In genomic region chr3:140349938-140350337, GRCh38 we compare ENCODE assay signal across 20 cellular contexts.
"Had no signal": no experiment of that assay in that cellular context is flagged by ENCODE, and none has a peak within 500 bp of the region (broad histone marks: within the 10 kb centered on the region; RNA-seq: fewer than 3 reads in every experiment).

No MANE protein-coding gene starts in this region.

- H3K27ac ChIP-seq: KMS-11 had no signal

- DNase-seq: IMR-90, Kasumi-1, MM.1S, NCI-H1092 treated with DMSO at 0.1 percent for 48 hours, NCI-H1436, NCI-H187, NCI-H2029, NCI-H2081 treated with DMSO at 0.1 percent for 48 hours, NCI-H2171, NCI-H226, NCI-H446, NCI-H510A, NCI-H524 treated with DMSO at 0.1 percent for 48 hours, NCI-H69, NCI-H774, RPMI8226, SHP77, SK-N-SH had no signal

- ATAC-seq: HepG2 had no signal

- H3K9me3 ChIP-seq: SK-N-SH had no signal
